ENCODE assay signal across 1 cellular context in genomic region chr17:67164298-67164697, GRCh38.
TF ChIP-seq lines count a peak whose summit lies in the region.

No MANE protein-coding gene starts in this region.

TF ChIP-seq in GM23338, 12 proteins besides CTCF, POLR2A, EP300 and RAD21 (continued from another document):
- TF ChIP-seq, protein P1, sequence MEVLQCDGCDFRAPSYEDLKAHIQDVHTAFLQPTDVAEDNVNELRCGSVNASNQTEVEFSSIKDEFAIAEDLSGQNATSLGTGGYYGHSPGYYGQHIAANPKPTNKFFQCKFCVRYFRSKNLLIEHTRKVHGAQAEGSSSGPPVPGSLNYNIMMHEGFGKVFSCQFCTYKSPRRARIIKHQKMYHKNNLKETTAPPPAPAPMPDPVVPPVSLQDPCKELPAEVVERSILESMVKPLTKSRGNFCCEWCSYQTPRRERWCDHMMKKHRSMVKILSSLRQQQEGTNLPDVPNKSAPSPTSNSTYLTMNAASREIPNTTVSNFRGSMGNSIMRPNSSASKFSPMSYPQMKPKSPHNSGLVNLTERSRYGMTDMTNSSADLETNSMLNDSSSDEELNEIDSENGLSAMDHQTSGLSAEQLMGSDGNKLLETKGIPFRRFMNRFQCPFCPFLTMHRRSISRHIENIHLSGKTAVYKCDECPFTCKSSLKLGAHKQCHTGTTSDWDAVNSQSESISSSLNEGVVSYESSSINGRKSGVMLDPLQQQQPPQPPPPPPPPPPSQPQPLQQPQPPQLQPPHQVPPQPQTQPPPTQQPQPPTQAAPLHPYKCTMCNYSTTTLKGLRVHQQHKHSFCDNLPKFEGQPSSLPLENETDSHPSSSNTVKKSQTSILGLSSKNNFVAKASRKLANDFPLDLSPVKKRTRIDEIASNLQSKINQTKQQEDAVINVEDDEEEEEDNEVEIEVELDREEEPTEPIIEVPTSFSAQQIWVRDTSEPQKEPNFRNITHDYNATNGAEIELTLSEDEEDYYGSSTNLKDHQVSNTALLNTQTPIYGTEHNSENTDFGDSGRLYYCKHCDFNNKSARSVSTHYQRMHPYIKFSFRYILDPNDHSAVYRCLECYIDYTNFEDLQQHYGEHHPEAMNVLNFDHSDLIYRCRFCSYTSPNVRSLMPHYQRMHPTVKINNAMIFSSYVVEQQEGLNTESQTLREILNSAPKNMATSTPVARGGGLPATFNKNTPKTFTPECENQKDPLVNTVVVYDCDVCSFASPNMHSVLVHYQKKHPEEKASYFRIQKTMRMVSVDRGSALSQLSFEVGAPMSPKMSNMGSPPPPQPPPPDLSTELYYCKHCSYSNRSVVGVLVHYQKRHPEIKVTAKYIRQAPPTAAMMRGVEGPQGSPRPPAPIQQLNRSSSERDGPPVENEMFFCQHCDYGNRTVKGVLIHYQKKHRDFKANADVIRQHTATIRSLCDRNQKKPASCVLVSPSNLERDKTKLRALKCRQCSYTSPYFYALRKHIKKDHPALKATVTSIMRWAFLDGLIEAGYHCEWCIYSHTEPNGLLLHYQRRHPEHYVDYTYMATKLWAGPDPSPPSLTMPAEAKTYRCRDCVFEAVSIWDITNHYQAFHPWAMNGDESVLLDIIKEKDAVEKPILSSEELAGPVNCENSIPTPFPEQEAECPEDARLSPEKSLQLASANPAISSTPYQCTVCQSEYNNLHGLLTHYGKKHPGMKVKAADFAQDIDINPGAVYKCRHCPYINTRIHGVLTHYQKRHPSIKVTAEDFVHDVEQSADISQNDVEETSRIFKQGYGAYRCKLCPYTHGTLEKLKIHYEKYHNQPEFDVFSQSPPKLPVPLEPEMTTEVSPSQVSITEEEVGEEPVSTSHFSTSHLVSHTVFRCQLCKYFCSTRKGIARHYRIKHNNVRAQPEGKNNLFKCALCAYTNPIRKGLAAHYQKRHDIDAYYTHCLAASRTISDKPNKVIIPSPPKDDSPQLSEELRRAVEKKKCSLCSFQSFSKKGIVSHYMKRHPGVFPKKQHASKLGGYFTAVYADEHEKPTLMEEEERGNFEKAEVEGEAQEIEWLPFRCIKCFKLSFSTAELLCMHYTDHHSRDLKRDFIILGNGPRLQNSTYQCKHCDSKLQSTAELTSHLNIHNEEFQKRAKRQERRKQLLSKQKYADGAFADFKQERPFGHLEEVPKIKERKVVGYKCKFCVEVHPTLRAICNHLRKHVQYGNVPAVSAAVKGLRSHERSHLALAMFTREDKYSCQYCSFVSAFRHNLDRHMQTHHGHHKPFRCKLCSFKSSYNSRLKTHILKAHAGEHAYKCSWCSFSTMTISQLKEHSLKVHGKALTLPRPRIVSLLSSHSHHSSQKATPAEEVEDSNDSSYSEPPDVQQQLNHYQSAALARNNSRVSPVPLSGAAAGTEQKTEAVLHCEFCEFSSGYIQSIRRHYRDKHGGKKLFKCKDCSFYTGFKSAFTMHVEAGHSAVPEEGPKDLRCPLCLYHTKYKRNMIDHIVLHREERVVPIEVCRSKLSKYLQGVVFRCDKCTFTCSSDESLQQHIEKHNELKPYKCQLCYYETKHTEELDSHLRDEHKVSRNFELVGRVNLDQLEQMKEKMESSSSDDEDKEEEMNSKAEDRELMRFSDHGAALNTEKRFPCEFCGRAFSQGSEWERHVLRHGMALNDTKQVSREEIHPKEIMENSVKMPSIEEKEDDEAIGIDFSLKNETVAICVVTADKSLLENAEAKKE (CRISPR knock-in tag; IDR thresholded peaks at IDR 0.05) = no peak
- TF ChIP-seq EZH2phosphoT487 (IDR thresholded peaks at IDR 0.05; ENCODE audit: unreplicated experiment) (no peak), NANOG (IDR thresholded peaks at IDR 0.05; ENCODE audit: borderline replicate concordance) (no peak), EZH2 (IDR thresholded peaks at IDR 0.05; ENCODE audit: low read depth, unreplicated experiment) (no peak), POLR2AphosphoS5 (IDR thresholded peaks at IDR 0.05; ENCODE audit: low read depth) (no peak)
